22 cellular contexts compared by ENCODE assay signal in genomic region chr6:19052219-19052618, GRCh38.
DNase-seq lines count a peak whose midpoint lies in the region; ATAC-seq, FAIRE-seq and TF ChIP-seq lines count a peak whose summit lies in the region.
"Had no signal": no experiment of that assay in that cellular context is flagged by ENCODE, and none has a peak within 500 bp of the region (broad histone marks: within the 10 kb centered on the region; RNA-seq: fewer than 3 reads in every experiment).

No MANE protein-coding gene starts in this region.

- no peak overlapping the region for H2BK5ac ChIP-seq in mesendoderm (ENCODE audit: low read length)

- CTCF ChIA-PET in CD8-positive, alpha-beta memory T cell (lab: Charles Lee) = no interaction called here

- H3K36me3 ChIP-seq in endodermal cell (ENCODE audit: control insufficient read depth, insufficient read depth, low read length) = no peaks in the 10 kb centered on the region
- H3K36me3 ChIP-seq in mesendoderm (ENCODE audit: control insufficient read depth, insufficient read depth, low read length) = no peaks in the 10 kb centered on the region
- H3K36me3 ChIP-seq in CD8-positive, alpha-beta memory T cell (ENCODE audit: insufficient read depth, low read length) = no peaks in the 10 kb centered on the region
- H3K36me3 ChIP-seq: right atrium auricular region, SJSA1 had no signal

- no peak overlapping the region for H3K18ac ChIP-seq in mesendoderm (ENCODE audit: low read length)

- no peaks in the 10 kb centered on the region for H3K36me3 Mint-ChIP-seq in endodermal cell (ENCODE audit: low read depth)
- no peaks in the 10 kb centered on the region for H3K36me3 Mint-ChIP-seq in activated T-cell treated with anti-CD3 and anti-CD28 coated beads, Interleukin-2, amount 50 U/mL, for 24 hours (ENCODE audit: low read depth)
- H3K36me3 Mint-ChIP-seq in CD8-positive, alpha-beta memory T cell = no peaks in the 10 kb centered on the region
- H3K36me3 Mint-ChIP-seq: activated naive CD4-positive, alpha-beta T cell treated with anti-CD3 and anti-CD28 coated beads, Interleukin-2, amount 10 ng/mL, durations not matched to agents 7 days and 5 days; CD4-positive, CD25-positive, alpha-beta regulatory T cell had no signal

- no peak for FAIRE-seq in RCC 7860 (lab: Jason Lieb, UNC)

- peaks cover 7% of the 10 kb centered on the region for H3K9me3 ChIP-seq in endodermal cell (ENCODE audit: control insufficient read depth, low read length)
- H3K9me3 ChIP-seq in CD8-positive, alpha-beta memory T cell (ENCODE audit: low read length) = no peaks in the 10 kb centered on the region
- H3K9me3 ChIP-seq: SJSA1, testis had no signal

- no peak overlapping the region for H3K4me2 ChIP-seq in mesendoderm (ENCODE audit: low read length)
- H3K4me2 ChIP-seq: PC-9 had no signal

- H2AK5ac ChIP-seq in mesendoderm (ENCODE audit: low read length) = no peak overlapping the region

- H3K56ac ChIP-seq in mesendoderm (ENCODE audit: low read length) = no peak overlapping the region

- H4K5ac ChIP-seq in mesendoderm (ENCODE audit: low read length) = no peak overlapping the region

- whole genome bisulfite sequencing in endodermal cell (ENCODE audit: insufficient coverage in 1 of 2, insufficient read length in 1 of 2), 2 experiments = 75 to 83% methylated on average over 1 of the region's 1 CpG
- WGBS in mesendoderm (ENCODE audit: extremely low coverage, insufficient coverage, low lambda C conversion rate) = no CpG with 5 or more reads among the region's 1 CpG

- DNase-seq in AG10803 (ENCODE audit: low read depth) (peak; percentile 31), RCC 7860 (ENCODE audit: low spot score) (peak; percentile 37), endodermal cell (no peak), mesendoderm (peak; percentile 39)
- no peak for DNase-seq in activated T-cell treated with anti-CD3 and anti-CD28 coated beads, Interleukin-2, amount 50 U/mL, for 24 hours
- no peak for DNase-seq in CD8-positive, alpha-beta memory T cell
- DNase-seq: activated naive CD4-positive, alpha-beta T cell treated with anti-CD3 and anti-CD28 coated beads, Interleukin-2, amount 10 ng/mL, durations not matched to agents 7 days and 5 days; CD4-positive, CD25-positive, alpha-beta regulatory T cell; DMS53; Kasumi-1; NCI-H1105 treated with DMSO at 0.1 percent for 48 hours; NCI-H748 treated with DMSO at 0.1 percent for 48 hours; T-helper 17 cell; testis had no signal

- TF ChIP-seq CTCF in AG10803 (conservative IDR thresholded peaks at IDR 0.05; ENCODE audit: low read length) (no peak), endodermal cell (conservative IDR thresholded peaks at IDR 0.05) (no peak)

- H3K79me1 ChIP-seq in mesendoderm (ENCODE audit: low read length) = no peaks in the 10 kb centered on the region

- no peak overlapping the region for H4K8ac ChIP-seq in mesendoderm (ENCODE audit: low read depth, low read length)

- no peaks in the 10 kb centered on the region for H3K79me2 ChIP-seq in mesendoderm (ENCODE audit: control insufficient read depth, insufficient read depth, low read length)

- no peaks in the 10 kb centered on the region for H3K4me1 Mint-ChIP-seq in endodermal cell
- no peaks in the 10 kb centered on the region for H3K4me1 Mint-ChIP-seq in activated T-cell treated with anti-CD3 and anti-CD28 coated beads, Interleukin-2, amount 50 U/mL, for 24 hours (ENCODE audit: low read depth)
- H3K4me1 Mint-ChIP-seq in CD8-positive, alpha-beta memory T cell = no peaks in the 10 kb centered on the region
- H3K4me1 Mint-ChIP-seq: activated naive CD4-positive, alpha-beta T cell treated with anti-CD3 and anti-CD28 coated beads, Interleukin-2, amount 10 ng/mL, durations not matched to agents 7 days and 5 days; brain; CD4-positive, CD25-positive, alpha-beta regulatory T cell; T-helper 17 cell had no signal

- POLR2A ChIA-PET in CD8-positive, alpha-beta memory T cell (lab: Charles Lee) = no interaction called here

- H3K27me3 ChIP-seq in endodermal cell (ENCODE audit: control insufficient read depth, insufficient read depth, low read length, poor library complexity, severe bottlenecking) (no peaks in the 10 kb centered on the region), mesendoderm (ENCODE audit: insufficient read depth, low read length, poor library complexity) (no peaks in the 10 kb centered on the region)
- H3K27me3 ChIP-seq in CD8-positive, alpha-beta memory T cell (ENCODE audit: insufficient read depth, low read length, poor library complexity, severe bottlenecking) = no peaks in the 10 kb centered on the region
- H3K27me3 ChIP-seq: right atrium auricular region, SJSA1, testis had no signal

- H2BK120ac ChIP-seq in mesendoderm (ENCODE audit: low read depth, low read length) = no peak overlapping the region

- peak overlapping the region; percentile 41 for H3K27ac Mint-ChIP-seq in endodermal cell
- no peak overlapping the region for H3K27ac Mint-ChIP-seq in activated T-cell treated with anti-CD3 and anti-CD28 coated beads, Interleukin-2, amount 50 U/mL, for 24 hours
- no peak overlapping the region for H3K27ac Mint-ChIP-seq in CD8-positive, alpha-beta memory T cell
- H3K27ac Mint-ChIP-seq: activated naive CD4-positive, alpha-beta T cell treated with anti-CD3 and anti-CD28 coated beads, Interleukin-2, amount 10 ng/mL, durations not matched to agents 7 days and 5 days; brain; CD4-positive, CD25-positive, alpha-beta regulatory T cell; T-helper 17 cell had no signal

- H3K4me3 Mint-ChIP-seq in endodermal cell = no peak overlapping the region
- H3K4me3 Mint-ChIP-seq in activated T-cell treated with anti-CD3 and anti-CD28 coated beads, Interleukin-2, amount 50 U/mL, for 24 hours = no peak overlapping the region
- H3K4me3 Mint-ChIP-seq in CD8-positive, alpha-beta memory T cell = no peak overlapping the region
- H3K4me3 Mint-ChIP-seq: activated naive CD4-positive, alpha-beta T cell treated with anti-CD3 and anti-CD28 coated beads, Interleukin-2, amount 10 ng/mL, durations not matched to agents 7 days and 5 days; brain; CD4-positive, CD25-positive, alpha-beta regulatory T cell; T-helper 17 cell had no signal

- no peak overlapping the region for H3K27ac ChIP-seq in endodermal cell (ENCODE audit: low read depth, low read length)
- no peak overlapping the region for H3K27ac ChIP-seq in mesendoderm (ENCODE audit: low read depth, low read length)
- no peak overlapping the region for H3K27ac ChIP-seq in CD8-positive, alpha-beta memory T cell (ENCODE audit: low read depth, low read length)
- H3K27ac ChIP-seq: epithelial cell of prostate, PC-9, right atrium auricular region, SJSA1, testis, VCaP had no signal

- H3K4ac ChIP-seq in mesendoderm (ENCODE audit: low read depth, low read length) = no peak overlapping the region

- no peak for ATAC-seq in HG03520 (IDR thresholded peaks at IDR 0.05; ENCODE audit: unreplicated experiment)
- ATAC-seq in GM21526 (IDR thresholded peaks at IDR 0.05; ENCODE audit: low FRiP score, unreplicated experiment) = no peak
- ATAC-seq: T-helper 17 cell had no signal

- H3K9ac ChIP-seq in endodermal cell (ENCODE audit: extremely low read depth, low read length, poor library complexity, severe bottlenecking) (no peak overlapping the region), mesendoderm (ENCODE audit: low read length) (no peak overlapping the region)

- H2BK15ac ChIP-seq in mesendoderm (replicated peaks; ENCODE audit: low read depth) = no peak overlapping the region

- no peaks in the 10 kb centered on the region for H3K27me3 Mint-ChIP-seq in endodermal cell (ENCODE audit: insufficient read depth)
- no peaks in the 10 kb centered on the region for H3K27me3 Mint-ChIP-seq in activated T-cell treated with anti-CD3 and anti-CD28 coated beads, Interleukin-2, amount 50 U/mL, for 24 hours
- no peaks in the 10 kb centered on the region for H3K27me3 Mint-ChIP-seq in CD8-positive, alpha-beta memory T cell
- H3K27me3 Mint-ChIP-seq: activated naive CD4-positive, alpha-beta T cell treated with anti-CD3 and anti-CD28 coated beads, Interleukin-2, amount 10 ng/mL, durations not matched to agents 7 days and 5 days; CD4-positive, CD25-positive, alpha-beta regulatory T cell; T-helper 17 cell had no signal

- no peaks in the 10 kb centered on the region for H3K4me1 ChIP-seq in endodermal cell (ENCODE audit: control insufficient read depth, insufficient read depth, low read length)
- H3K4me1 ChIP-seq in mesendoderm (ENCODE audit: control insufficient read depth, low read depth, low read length) = no peaks in the 10 kb centered on the region
- no peaks in the 10 kb centered on the region for H3K4me1 ChIP-seq in CD8-positive, alpha-beta memory T cell (ENCODE audit: insufficient read depth, low read length)
- H3K4me1 ChIP-seq: right atrium auricular region, SJSA1, testis had no signal

- H3K23ac ChIP-seq in mesendoderm (ENCODE audit: low read length) = no peak overlapping the region

- H3K4me3 ChIP-seq in AG10803 (ENCODE audit: low read length) (no peak overlapping the region), endodermal cell (ENCODE audit: low read length) (no peak overlapping the region), mesendoderm (ENCODE audit: low read length) (no peak overlapping the region)
- no peak overlapping the region for H3K4me3 ChIP-seq in CD8-positive, alpha-beta memory T cell (ENCODE audit: low read length)
- H3K4me3 ChIP-seq: PC-9, right atrium auricular region, SJSA1, testis had no signal

- peaks cover 12% of the 10 kb centered on the region for H3K9me3 Mint-ChIP-seq in endodermal cell
- peaks cover 14% of the 10 kb centered on the region for H3K9me3 Mint-ChIP-seq in activated T-cell treated with anti-CD3 and anti-CD28 coated beads, Interleukin-2, amount 50 U/mL, for 24 hours
- peaks cover 3 to 39% (median 13%) of the 10 kb centered on the region in 5 donors for H3K9me3 Mint-ChIP-seq in CD8-positive, alpha-beta memory T cell

Comparison
In these comparisons a context has a peak if more than half of its experiments do, and no peak if none do; other contexts are left out.
1. DNase-seq: peak in AG10803 (single experiment), RCC 7860 (single experiment) and mesendoderm (single experiment); none in endodermal cell (single experiment), activated T-cell treated with anti-CD3 and anti-CD28 coated beads, Interleukin-2, amount 50 U/mL, for 24 hours (single experiment) and CD8-positive, alpha-beta memory T cell (0 of 5).